ENCODE assay signal across 13 cellular contexts in genomic region chr4:99323761-99324160, GRCh38. TPM values are rescaled to one million over a fixed set of nuclear protein-coding genes. Genes with fewer than 3 reads are reported as not detected.
DNase-seq lines count a peak whose midpoint lies in the region; ATAC-seq and TF ChIP-seq lines count a peak whose summit lies in the region.
"Had no signal": no experiment of that assay in that cellular context is flagged by ENCODE, and none has a peak within 500 bp of the region (broad histone marks: within the 10 kb centered on the region; RNA-seq: fewer than 3 reads in every experiment).

No MANE protein-coding gene starts in this region.

- H3K27ac ChIP-seq in muscle layer of duodenum (ENCODE audit: low read length) = peak overlapping the region; percentile 76
- peak overlapping the region; percentile 69 to 91 (median 76) for H3K27ac ChIP-seq in tibial nerve

- H3K9me3 ChIP-seq in muscle layer of duodenum (ENCODE audit: control insufficient read depth in 1 of 2, low read length in 2 of 2) = peaks cover 0 to 6% of the 10 kb centered on the region in 2 donors
- peaks cover 0 to 11% (median 0%) of the 10 kb centered on the region in 4 donors for H3K9me3 ChIP-seq in tibial nerve

- DNase-seq in NCI-H2171 treated with DMSO at 0.1 percent for 48 hours (lab: John Stamatoyannopoulos, UW) (peak; percentile 84), fibroblast of mammary gland (ENCODE audit: low read depth) (peak; percentile 95), tibial nerve (ENCODE audit: low spot score in 2 of 2) (peak in 1 of 2 donors; percentile 76), GM20000 (ENCODE audit: low spot score) (no peak), NOMO-1 treated with dmso at 0.1 percent for 144 hours (lab: John Stamatoyannopoulos, UW; ENCODE audit: unreplicated experiment) (no peak)
- DNase-seq: activated CD4-positive, CD25-positive, alpha-beta regulatory T cell; CD4-positive, alpha-beta memory T cell; NCI-H187 treated with DMSO at 0.1 percent for 48 hours; stimulated activated CD4-positive, alpha-beta T cell treated with anti-CD3 and anti-CD28 coated beads, Interleukin-12 subunit alpha, Interleukin-12 subunit beta, amount 100 ng/mL, for 4 hours had no signal

- H3K4me3 ChIP-seq in fibroblast of mammary gland (ENCODE audit: control insufficient read depth, low read depth, low read length) (no peak overlapping the region), muscle layer of duodenum (ENCODE audit: low read depth in 1 of 2, low read length in 2 of 2) (no peak overlapping the region), tibial nerve (no peak overlapping the region)
- H3K4me3 ChIP-seq: K562 had no signal

- no peaks in the 10 kb centered on the region for H3K27me3 ChIP-seq in muscle layer of duodenum (ENCODE audit: low read depth, low read length)
- no peaks in the 10 kb centered on the region for H3K27me3 ChIP-seq in tibial nerve

- H3K4me1 ChIP-seq in muscle layer of duodenum (ENCODE audit: control insufficient read depth in 1 of 2, insufficient read depth in 2 of 2, low read length in 2 of 2) = peaks cover 0 to 15% of the 10 kb centered on the region in 2 donors
- H3K4me1 ChIP-seq in tibial nerve = peaks cover 0 to 34% (median 9%) of the 10 kb centered on the region in 4 donors

- 95 to 96% methylated on average over 1 of the region's 1 CpG for WGBS in tibial nerve, 2 donors

- no peak for TF ChIP-seq POLR2A in tibial nerve (IDR thresholded peaks at IDR 0.05)

- ATAC-seq in SK-N-SH treated with all-trans-retinoic acid at 6 μM for 48 hours = no peak
- ATAC-seq: K562 had no signal

- no peak for TF ChIP-seq CTCF in fibroblast of mammary gland (conservative IDR thresholded peaks at IDR 0.05; ENCODE audit: control insufficient read depth, insufficient read depth, low read depth, low read length)
- no peak for TF ChIP-seq CTCF in tibial nerve (IDR thresholded peaks at IDR 0.05)
- TF ChIP-seq CTCF in GM20000 (IDR thresholded peaks at IDR 0.05; ENCODE audit: extremely low read depth, missing control alignments) = no peak

- no peaks in the 10 kb centered on the region for H3K36me3 ChIP-seq in muscle layer of duodenum (ENCODE audit: control insufficient read depth in 1 of 2, insufficient read depth in 2 of 2, low read length in 2 of 2)
- H3K36me3 ChIP-seq in tibial nerve = no peaks in the 10 kb centered on the region

- peak; percentile 52 to 96 for TF ChIP-seq EP300 in tibial nerve (IDR thresholded peaks at IDR 0.05)

TF ChIP-seq in SK-N-SH treated with all-trans-retinoic acid at 6 μM for 48 hours, 23 proteins besides CTCF, POLR2A, EP300 and RAD21 (continues in another document):
- TF ChIP-seq CSDC2 (CRISPR knock-in tag; IDR thresholded peaks at IDR 0.05) = no peak
- no peak for TF ChIP-seq PPARA (CRISPR knock-in tag; IDR thresholded peaks at IDR 0.05; ENCODE audit: borderline replicate concordance)
- no peak for TF ChIP-seq POU6F1 (CRISPR knock-in tag; IDR thresholded peaks at IDR 0.05; ENCODE audit: borderline replicate concordance, low read depth)
- no peak for TF ChIP-seq ARNTL (CRISPR knock-in tag; IDR thresholded peaks at IDR 0.05; ENCODE audit: borderline replicate concordance, low read depth)
- TF ChIP-seq CSRNP3 (CRISPR knock-in tag; IDR thresholded peaks at IDR 0.05) = no peak
- no peak for TF ChIP-seq TOX (CRISPR knock-in tag; IDR thresholded peaks at IDR 0.05; ENCODE audit: borderline replicate concordance)
- TF ChIP-seq ZFP3 (CRISPR knock-in tag; IDR thresholded peaks at IDR 0.05) = no peak
- no peak for TF ChIP-seq GLIS3 (CRISPR knock-in tag; IDR thresholded peaks at IDR 0.05)
- TF ChIP-seq SNAI2 (CRISPR knock-in tag; IDR thresholded peaks at IDR 0.05) = no peak
- no peak for TF ChIP-seq PATZ1 (CRISPR knock-in tag; IDR thresholded peaks at IDR 0.05; ENCODE audit: borderline replicate concordance)
- TF ChIP-seq TCF4 (CRISPR knock-in tag; IDR thresholded peaks at IDR 0.05; ENCODE audit: borderline replicate concordance) = no peak
- TF ChIP-seq CREB5 (CRISPR knock-in tag; IDR thresholded peaks at IDR 0.05; ENCODE audit: low read depth) = no peak
- TF ChIP-seq ZNF8 (CRISPR knock-in tag; IDR thresholded peaks at IDR 0.05) = no peak
- no peak for TF ChIP-seq ESRRG (CRISPR knock-in tag; IDR thresholded peaks at IDR 0.05)
- TF ChIP-seq TSHZ2 (CRISPR knock-in tag; IDR thresholded peaks at IDR 0.05) = no peak
- no peak for TF ChIP-seq OSR1 (CRISPR knock-in tag; IDR thresholded peaks at IDR 0.05)
- no peak for TF ChIP-seq ZNF70 (CRISPR knock-in tag; IDR thresholded peaks at IDR 0.05)
- no peak for TF ChIP-seq BACH2 (CRISPR knock-in tag; IDR thresholded peaks at IDR 0.05; ENCODE audit: borderline replicate concordance)

RNA-seq across cellular contexts. Expression of gene ADH1B, which starts 2.6 kb away (rescaled TPM):
- total RNA-seq in tibial nerve = 1,000 to 10,000 TPM; 1,271 to 1,760 (median 1,505) TPM
- total RNA-seq: CD4-positive, alpha-beta memory T cell; endothelial cell of umbilical vein had no signal

RNA-seq across cellular contexts. Expression of gene ADH1C, which starts 28.8 kb away (rescaled TPM):
- 100 to 1,000 TPM in 3 of 4 donors, 10 to 100 TPM in 1; 44.7 to 186 (median 151) TPM for total RNA-seq in tibial nerve
- total RNA-seq: CD4-positive, alpha-beta memory T cell; endothelial cell of umbilical vein had no signal

RNA-seq across cellular contexts. Expression of gene ADH1A, which starts 33.0 kb away (rescaled TPM):
- total RNA-seq in tibial nerve = 1 to 10 TPM in 2 of 4 donors, under 1 TPM in 1, not detected in 1; 0.59 to 2.6 (median 1.8) TPM
- total RNA-seq: CD4-positive, alpha-beta memory T cell; endothelial cell of umbilical vein; K562 had no signal

Comparison
In these comparisons a context has a peak if more than half of its experiments do, and no peak if none do; other contexts are left out.
1. DNase-seq: peak in NCI-H2171 treated with DMSO at 0.1 percent for 48 hours (single experiment) and fibroblast of mammary gland (single experiment); none in GM20000 (single experiment) and NOMO-1 treated with dmso at 0.1 percent for 144 hours (single experiment).